Comparison of ENCODE assay signal across 18 cellular contexts in the genomic region with DNA sequence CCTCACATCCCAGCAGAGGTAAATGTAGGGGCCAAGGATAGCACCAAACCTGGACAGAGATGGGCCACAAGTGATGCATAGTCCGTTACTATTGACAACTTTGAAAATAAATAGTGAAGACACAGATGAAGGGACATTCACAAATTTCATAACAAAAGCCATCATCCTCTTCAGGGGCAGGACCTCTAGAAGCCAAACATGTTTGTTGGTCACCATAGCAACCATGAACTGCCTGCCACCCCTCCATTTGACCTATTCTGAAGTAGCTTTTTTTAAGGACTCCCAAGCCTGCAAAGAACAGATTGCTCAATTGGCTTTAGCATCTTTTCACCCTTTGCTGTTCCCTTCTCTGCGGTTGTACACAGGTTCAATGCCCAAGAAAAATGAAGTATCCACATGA. TPM values are rescaled to one million over a fixed set of nuclear protein-coding genes. Genes with fewer than 3 reads are reported as not detected.
A peak's percentile ranks its signal among the peaks of the same experiment; 100 is the strongest.
DNase-seq lines count a peak whose midpoint lies in the region; ATAC-seq and TF ChIP-seq lines count a peak whose summit lies in the region.
"Had no signal": no experiment of that assay in that cellular context is flagged by ENCODE, and none has a peak within 500 bp of the region (broad histone marks: within the 10 kb centered on the region; RNA-seq: fewer than 3 reads in every experiment).

No MANE protein-coding gene starts in this region.

- POLR2A ChIA-PET in naive thymus-derived CD4-positive, alpha-beta T cell (lab: Charles Lee): interaction anchor here (0.6 kb wide), 1 partner anchor 258 kb away, joined by 4 read pairs; no protein-coding TSS in a partner anchor

- H3K4me3 Mint-ChIP-seq in naive thymus-derived CD4-positive, alpha-beta T cell: peak overlapping the region in 3 of 10 donors; percentile 12 to 63 (median 19)
- H3K4me3 Mint-ChIP-seq: activated T-cell treated with anti-CD3 and anti-CD28 coated beads, Interleukin-2, amount 50 U/mL, for 4 hours had no signal

- H3K27me3 ChIP-seq in brain microvascular endothelial cell (replicated peaks): no peaks in the 10 kb centered on the region
- no peaks in the 10 kb centered on the region for H3K27me3 ChIP-seq in naive thymus-derived CD4-positive, alpha-beta T cell (ENCODE audit: control insufficient read depth in 2 of 2, insufficient read depth in 2 of 2, low read length in 2 of 2)
- H3K27me3 ChIP-seq: SJSA1, transverse colon had no signal

- H3K36me3 Mint-ChIP-seq in naive thymus-derived CD4-positive, alpha-beta T cell: peaks cover 0 to 15% (median 0%) of the 10 kb centered on the region in 5 donors

- DNase-seq in NCI-H2227 (lab: John Stamatoyannopoulos, UW; ENCODE audit: unreplicated experiment) (peak; percentile 16), NCI-H2227 treated with DMSO at 0.1 percent for 48 hours (lab: John Stamatoyannopoulos, UW) (no peak), GM04503 (ENCODE audit: low read depth) (peak; percentile 19), brain microvascular endothelial cell (peak; percentile 36), NCI-H2081 treated with DMSO at 0.1 percent for 48 hours (lab: John Stamatoyannopoulos, UW) (no peak), pons (ENCODE audit: low spot score) (no peak)
- no peak for DNase-seq in naive thymus-derived CD4-positive, alpha-beta T cell
- DNase-seq: activated T-cell treated with anti-CD3 and anti-CD28 coated beads, Interleukin-2, amount 50 U/mL, for 4 hours; aorta; glutamatergic neuron; MM.1S; NCI-H524 treated with DMSO at 0.1 percent for 48 hours; occipital lobe; stimulated activated CD4-positive, alpha-beta T cell treated with anti-CD3 and anti-CD28 coated beads, Interleukin-12 subunit alpha, Interleukin-12 subunit beta, amount 100 ng/mL, for 4 hours; transverse colon had no signal

- peaks cover 0 to 1% (median 0%) of the 10 kb centered on the region in 11 donors for H3K9me3 Mint-ChIP-seq in naive thymus-derived CD4-positive, alpha-beta T cell
- H3K9me3 Mint-ChIP-seq: activated T-cell treated with anti-CD3 and anti-CD28 coated beads, Interleukin-2, amount 50 U/mL, for 4 hours had no signal

- intact Hi-C loops in naive thymus-derived CD4-positive, alpha-beta T cell (cut with micrococcal nuclease): no loop called here

- no peaks in the 10 kb centered on the region for H3K27me3 Mint-ChIP-seq in naive thymus-derived CD4-positive, alpha-beta T cell

- H3K4me1 Mint-ChIP-seq in naive thymus-derived CD4-positive, alpha-beta T cell: peaks cover 64 to 88% (median 72%) of the 10 kb centered on the region in 7 donors

- no peak for TF ChIP-seq CTCF in brain microvascular endothelial cell (IDR thresholded peaks at IDR 0.05; ENCODE audit: low read depth, low read length, missing control alignments)

- peaks cover 43 to 52% of the 10 kb centered on the region in 2 donors for H3K4me1 ChIP-seq in naive thymus-derived CD4-positive, alpha-beta T cell (ENCODE audit: control insufficient read depth in 2 of 2, insufficient read depth in 2 of 2, low read length in 2 of 2)

- no peak overlapping the region for H3K4me3 ChIP-seq in brain microvascular endothelial cell (ENCODE audit: low read depth, low read length)
- H3K4me3 ChIP-seq in naive thymus-derived CD4-positive, alpha-beta T cell (ENCODE audit: low read length): no peak overlapping the region
- H3K4me3 ChIP-seq: SJSA1, transverse colon had no signal

- ATAC-seq in naive thymus-derived CD4-positive, alpha-beta T cell: peak; percentile 26
- no peak for ATAC-seq in GM21619 (IDR thresholded peaks at IDR 0.05; ENCODE audit: unreplicated experiment)
- ATAC-seq: activated T-cell treated with anti-CD3 and anti-CD28 coated beads, Interleukin-2, amount 50 U/mL, for 4 hours had no signal

- H3K9me3 ChIP-seq in naive thymus-derived CD4-positive, alpha-beta T cell (ENCODE audit: control insufficient read depth in 2 of 3, low read length in 3 of 3): no peaks in the 10 kb centered on the region
- H3K9me3 ChIP-seq: SJSA1, transverse colon had no signal

- no peaks in the 10 kb centered on the region for H3K36me3 ChIP-seq in brain microvascular endothelial cell (replicated peaks)
- no peaks in the 10 kb centered on the region for H3K36me3 ChIP-seq in naive thymus-derived CD4-positive, alpha-beta T cell (ENCODE audit: control insufficient read depth in 2 of 3, insufficient read depth in 3 of 3, low read length in 3 of 3)
- H3K36me3 ChIP-seq: SJSA1, transverse colon had no signal

- in situ Hi-C loops in brain microvascular endothelial cell (cut with HindIII; ENCODE audit: low pct_ligation_motif_present, low sequenced_read_pairs): no loop called here

- H3K27ac Mint-ChIP-seq in naive thymus-derived CD4-positive, alpha-beta T cell: peak overlapping the region in 7 of 9 donors; percentile 26 to 86 (median 37)

- H3K27ac ChIP-seq in brain microvascular endothelial cell: no peak overlapping the region
- no peak overlapping the region for H3K27ac ChIP-seq in naive thymus-derived CD4-positive, alpha-beta T cell (ENCODE audit: low read depth, low read length)
- H3K27ac ChIP-seq: SJSA1, transverse colon, VCaP had no signal

- CTCF ChIA-PET in naive thymus-derived CD4-positive, alpha-beta T cell (lab: Charles Lee): no interaction called here

RNA-seq across cellular contexts. Expression of gene MDM1, which starts 35.7 kb away (rescaled TPM):
- total RNA-seq in naive thymus-derived CD4-positive, alpha-beta T cell: 10 to 100 TPM; 16.2 to 38.4 (median 23.4) TPM
- 10 to 100 TPM; 19.9 to 22.2 TPM for polyA plus RNA-seq in naive thymus-derived CD4-positive, alpha-beta T cell

Comparison
In these comparisons a context has a peak if more than half of its experiments do, and no peak if none do; other contexts are left out.
1. DNase-seq: peak in NCI-H2227 (single experiment), GM04503 (single experiment) and brain microvascular endothelial cell (single experiment); none in NCI-H2227 treated with DMSO at 0.1 percent for 48 hours (single experiment), naive thymus-derived CD4-positive, alpha-beta T cell (0 of 9), NCI-H2081 treated with DMSO at 0.1 percent for 48 hours (single experiment) and pons (single experiment).